Comparison of ENCODE assay signal across 28 cellular contexts in genomic region chr14:85459361-85459760, GRCh38.
"Had no signal": no experiment of that assay in that cellular context is flagged by ENCODE, and none has a peak within 500 bp of the region (broad histone marks: within the 10 kb centered on the region; RNA-seq: fewer than 3 reads in every experiment).

No MANE protein-coding gene starts in this region.

- DNase-seq: activated CD4-positive, alpha-beta memory T cell treated with anti-CD3 and anti-CD28 coated beads, Interleukin-2, amount 10 ng/mL, durations not matched to agents 7 days and 5 days; activated CD4-positive, alpha-beta T cell treated with anti-CD3 and anti-CD28 coated beads for 36 hours; activated CD4-positive, alpha-beta T cell treated with anti-CD3 and anti-CD28 coated beads, Interleukin-2, amount 10 ng/mL, durations not matched to agents 7 days and 5 days; activated CD4-positive, alpha-beta T cell treated with anti-CD3 and anti-CD28 coated beads, Interleukin-2, amount 50 U/mL, for 4 hours; activated CD4-positive, CD25-positive, alpha-beta regulatory T cell; activated CD4-positive, CD25-positive, alpha-beta regulatory T cell treated with anti-CD3 and anti-CD28 coated beads, Interleukin-2, amount 50 U/mL, for 72 hours; activated CD8-positive, alpha-beta memory T cell treated with anti-CD3 and anti-CD28 coated beads, Interleukin-2, amount 50 U/mL, for 48 hours; activated gamma-delta T cell; activated naive CD4-positive, alpha-beta T cell; activated naive CD4-positive, alpha-beta T cell treated with anti-CD3 and anti-CD28 coated beads, Interleukin-2, amount 10 ng/mL, durations not matched to agents 7 days and 5 days; activated naive CD8-positive, alpha-beta T cell treated with anti-CD3 and anti-CD28 coated beads, Interleukin-2, amount 10 ng/mL, durations not matched to agents 7 days and 5 days; activated T-cell treated with anti-CD3 and anti-CD28 coated beads for 4 hours; activated T-cell treated with anti-CD3 and anti-CD28 coated beads, Interleukin-2, amount 50 U/mL, for 24 hours; activated T-cell treated with anti-CD3 and anti-CD28 coated beads, Interleukin-2, amount 50 U/mL, for 72 hours; amygdala; aorta; body of pancreas; cortex of kidney; dermis blood vessel endothelial cell; effector CD4-positive, alpha-beta T cell; effector memory CD8-positive, alpha-beta T cell; erythroblast; T-helper 1 cell; T-helper 17 cell; T1000 had no signal

- H3K27me3 Mint-ChIP-seq: activated CD4-positive, alpha-beta memory T cell treated with anti-CD3 and anti-CD28 coated beads, Interleukin-2, amount 10 ng/mL, durations not matched to agents 7 days and 5 days; activated CD4-positive, alpha-beta T cell treated with anti-CD3 and anti-CD28 coated beads for 36 hours; activated CD4-positive, alpha-beta T cell treated with anti-CD3 and anti-CD28 coated beads, Interleukin-2, amount 10 ng/mL, durations not matched to agents 7 days and 5 days; activated naive CD4-positive, alpha-beta T cell treated with anti-CD3 and anti-CD28 coated beads, Interleukin-2, amount 10 ng/mL, durations not matched to agents 7 days and 5 days; activated naive CD8-positive, alpha-beta T cell treated with anti-CD3 and anti-CD28 coated beads, Interleukin-2, amount 10 ng/mL, durations not matched to agents 7 days and 5 days; activated T-cell treated with anti-CD3 and anti-CD28 coated beads, Interleukin-2, amount 50 U/mL, for 24 hours; effector memory CD8-positive, alpha-beta T cell; T-helper 17 cell had no signal

- H3K9me3 ChIP-seq: body of pancreas, esophagus muscularis mucosa had no signal

- H3K27me3 ChIP-seq: body of pancreas, esophagus muscularis mucosa had no signal

- H3K27ac Mint-ChIP-seq: activated CD4-positive, alpha-beta memory T cell treated with anti-CD3 and anti-CD28 coated beads, Interleukin-2, amount 10 ng/mL, durations not matched to agents 7 days and 5 days; activated CD4-positive, alpha-beta T cell treated with anti-CD3 and anti-CD28 coated beads for 36 hours; activated CD4-positive, alpha-beta T cell treated with anti-CD3 and anti-CD28 coated beads, Interleukin-2, amount 10 ng/mL, durations not matched to agents 7 days and 5 days; activated naive CD4-positive, alpha-beta T cell treated with anti-CD3 and anti-CD28 coated beads, Interleukin-2, amount 10 ng/mL, durations not matched to agents 7 days and 5 days; activated naive CD4-positive, alpha-beta T cell treated with anti-CD3 and anti-CD28 coated beads, Interleukin-2, amount 50 U/mL, for 72 hours; activated naive CD8-positive, alpha-beta T cell treated with anti-CD3 and anti-CD28 coated beads, Interleukin-2, amount 10 ng/mL, durations not matched to agents 7 days and 5 days; activated T-cell treated with anti-CD3 and anti-CD28 coated beads, Interleukin-2, amount 50 U/mL, for 24 hours; activated T-cell treated with anti-CD3 and anti-CD28 coated beads, Interleukin-2, amount 50 U/mL, for 72 hours; effector memory CD8-positive, alpha-beta T cell; T-helper 17 cell; T-helper 2 cell treated with Interferon-gamma antibody and Interleukin-4, amounts not matched to agents 5 μg/mL and 100 μg/mL, for 36 hours had no signal

- H3K9me3 Mint-ChIP-seq: activated CD4-positive, alpha-beta memory T cell treated with anti-CD3 and anti-CD28 coated beads, Interleukin-2, amount 10 ng/mL, durations not matched to agents 7 days and 5 days; activated CD4-positive, alpha-beta T cell treated with anti-CD3 and anti-CD28 coated beads, Interleukin-2, amount 10 ng/mL, durations not matched to agents 7 days and 5 days; activated T-cell treated with anti-CD3 and anti-CD28 coated beads, Interleukin-2, amount 50 U/mL, for 24 hours; T-helper 2 cell treated with Interferon-gamma antibody and Interleukin-4, amounts not matched to agents 5 μg/mL and 100 μg/mL, for 36 hours had no signal

- H3K4me1 Mint-ChIP-seq: activated CD4-positive, alpha-beta memory T cell treated with anti-CD3 and anti-CD28 coated beads, Interleukin-2, amount 10 ng/mL, durations not matched to agents 7 days and 5 days; activated CD4-positive, alpha-beta T cell treated with anti-CD3 and anti-CD28 coated beads for 36 hours; activated CD4-positive, alpha-beta T cell treated with anti-CD3 and anti-CD28 coated beads, Interleukin-2, amount 10 ng/mL, durations not matched to agents 7 days and 5 days; activated naive CD4-positive, alpha-beta T cell treated with anti-CD3 and anti-CD28 coated beads, Interleukin-2, amount 10 ng/mL, durations not matched to agents 7 days and 5 days; activated naive CD8-positive, alpha-beta T cell treated with anti-CD3 and anti-CD28 coated beads, Interleukin-2, amount 10 ng/mL, durations not matched to agents 7 days and 5 days; T-helper 17 cell had no signal

- H3K27ac ChIP-seq: body of pancreas, esophagus muscularis mucosa had no signal

- ATAC-seq: activated CD4-positive, alpha-beta T cell treated with anti-CD3 and anti-CD28 coated beads for 36 hours; activated naive CD4-positive, alpha-beta T cell treated with anti-CD3 and anti-CD28 coated beads, Interleukin-2, amount 50 U/mL, for 72 hours; activated T-cell treated with anti-CD3 and anti-CD28 coated beads, Interleukin-2, amount 50 U/mL, for 72 hours; body of pancreas; effector memory CD8-positive, alpha-beta T cell; T-helper 17 cell had no signal

- H3K4me1 ChIP-seq: esophagus muscularis mucosa had no signal

- H3K4me3 Mint-ChIP-seq: activated CD4-positive, alpha-beta memory T cell treated with anti-CD3 and anti-CD28 coated beads, Interleukin-2, amount 10 ng/mL, durations not matched to agents 7 days and 5 days; activated CD4-positive, alpha-beta T cell treated with anti-CD3 and anti-CD28 coated beads for 36 hours; activated CD4-positive, alpha-beta T cell treated with anti-CD3 and anti-CD28 coated beads, Interleukin-2, amount 10 ng/mL, durations not matched to agents 7 days and 5 days; activated naive CD4-positive, alpha-beta T cell treated with anti-CD3 and anti-CD28 coated beads, Interleukin-2, amount 10 ng/mL, durations not matched to agents 7 days and 5 days; activated naive CD8-positive, alpha-beta T cell treated with anti-CD3 and anti-CD28 coated beads, Interleukin-2, amount 10 ng/mL, durations not matched to agents 7 days and 5 days; activated T-cell treated with anti-CD3 and anti-CD28 coated beads, Interleukin-2, amount 50 U/mL, for 24 hours; activated T-cell treated with anti-CD3 and anti-CD28 coated beads, Interleukin-2, amount 50 U/mL, for 72 hours; effector memory CD8-positive, alpha-beta T cell; T-helper 17 cell; T-helper 2 cell treated with Interferon-gamma antibody and Interleukin-4, amounts not matched to agents 5 μg/mL and 100 μg/mL, for 36 hours had no signal

- H3K4me3 ChIP-seq: body of pancreas, esophagus muscularis mucosa had no signal

- H3K36me3 ChIP-seq: esophagus muscularis mucosa had no signal
